In genomic region chr2:98804736-98805135, GRCh38 we compare ENCODE assay signal across 14 cellular contexts.
"Had no signal": no experiment of that assay in that cellular context is flagged by ENCODE, and none has a peak within 500 bp of the region (broad histone marks: within the 10 kb centered on the region; RNA-seq: fewer than 3 reads in every experiment).

No MANE protein-coding gene starts in this region.

- H3K27ac ChIP-seq: WERI-Rb-1 had no signal

- DNase-seq: activated CD4-positive, alpha-beta memory T cell treated with anti-CD3 and anti-CD28 coated beads for 36 hours; activated effector memory CD4-positive, alpha-beta T cell treated with anti-CD3 and anti-CD28 coated beads, Interleukin-2, amount 50 U/mL, for 16 hours; foreskin melanocyte; immature natural killer cell; posterior cingulate gyrus; stimulated activated CD4-positive, alpha-beta T cell treated with anti-CD3 and anti-CD28 coated beads, Interleukin-4, amount 100 ng/mL, for 1 hour; stimulated activated naive B cell treated with anti-CD40 and anti-IgM and Interleukin-4, amounts not matched to agents 10 μg/mL and 1 μg/mL and 100 μg/mL, for 72 hours; T-helper 1 cell; T1000; WERI-Rb-1 had no signal

- H3K27me3 ChIP-seq: adrenal gland, heart left ventricle, tibial artery had no signal

- ATAC-seq: SK-N-SH treated with all-trans-retinoic acid at 6 μM for 48 hours; stimulated activated naive B cell treated with anti-CD40 and anti-IgM and Interleukin-4, amounts not matched to agents 10 μg/mL and 1 μg/mL and 100 μg/mL, for 72 hours had no signal

- H3K36me3 ChIP-seq: adrenal gland, heart left ventricle, tibial artery, WERI-Rb-1 had no signal

- H3K4me3 ChIP-seq: adrenal gland, heart left ventricle, tibial artery had no signal

- H3K9me3 ChIP-seq: adrenal gland, heart left ventricle, tibial artery had no signal
